In the genomic region with DNA sequence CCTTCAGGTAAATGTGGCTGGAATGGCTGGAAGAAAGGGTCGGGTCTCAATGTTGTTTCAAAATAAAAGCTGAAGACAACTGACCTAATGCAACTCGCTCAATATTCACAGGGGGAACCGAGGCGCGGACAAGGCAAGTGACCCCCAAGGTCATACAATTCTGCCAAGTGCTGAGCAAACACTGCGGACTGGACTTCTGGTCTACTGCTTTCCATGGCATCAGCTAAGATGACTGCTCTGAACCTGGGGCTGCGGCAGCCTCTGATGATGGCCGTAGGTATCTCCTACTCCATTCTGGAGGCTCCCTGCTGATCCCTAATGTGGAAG, we compare ENCODE assay signal across 23 cellular contexts. TPM values are rescaled to one million over a fixed set of nuclear protein-coding genes. Genes with fewer than 3 reads are reported as not detected.
DNase-seq lines count a peak whose midpoint lies in the region; ATAC-seq, FAIRE-seq and TF ChIP-seq lines count a peak whose summit lies in the region.
"Had no signal": no experiment of that assay in that cellular context is flagged by ENCODE, and none has a peak within 500 bp of the region (broad histone marks: within the 10 kb centered on the region; RNA-seq: fewer than 3 reads in every experiment).

No MANE protein-coding gene starts in this region.

- no peak overlapping the region for H4K5ac ChIP-seq in H1 (ENCODE audit: insufficient read length, low read depth, low read length)

- H3K27me3 Mint-ChIP-seq in activated CD8-positive, alpha-beta memory T cell treated with anti-CD3 and anti-CD28 coated beads, Interleukin-2, amount 10 ng/mL, durations not matched to agents 7 days and 5 days = no peaks in the 10 kb centered on the region
- peaks cover 13% of the 10 kb centered on the region for H3K27me3 Mint-ChIP-seq in GM23338 (ENCODE audit: insufficient read depth, low read depth, poor library complexity)
- H3K27me3 Mint-ChIP-seq: CD8-positive, alpha-beta memory T cell had no signal

- no peak overlapping the region for H3K9ac ChIP-seq in H1 (replicated peaks in 1 of 4; ENCODE audit: extremely low read depth in 1 of 4, low read depth in 3 of 4, low read length in 3 of 4)
- H3K9ac ChIP-seq: BLaER1 treated with 17β-estradiol and CSF1 and Interleukin-3, amounts not matched to agents 10 nM and 100 nM had no signal

- peaks cover 18% of the 10 kb centered on the region for H3K4me1 Mint-ChIP-seq in activated CD8-positive, alpha-beta memory T cell treated with anti-CD3 and anti-CD28 coated beads, Interleukin-2, amount 10 ng/mL, durations not matched to agents 7 days and 5 days
- H3K4me1 Mint-ChIP-seq in GM23338 = peaks cover 11% of the 10 kb centered on the region

- H3K79me2 ChIP-seq in H1 (ENCODE audit: control insufficient read depth in 1 of 2, insufficient read depth in 2 of 2, low read length in 2 of 2) (no peaks in the 10 kb centered on the region), GM23338 (replicated peaks; ENCODE audit: insufficient read depth) (no peaks in the 10 kb centered on the region)

- TF ChIP-seq EP300 in H1 (IDR thresholded peaks at IDR 0.05; ENCODE audit: borderline replicate concordance in 1 of 2, low read depth in 2 of 2, low read length in 2 of 2) (no peak), upper lobe of left lung (IDR thresholded peaks at IDR 0.05) (no peak)

- no peak overlapping the region for H2BK5ac ChIP-seq in H1 (ENCODE audit: low read depth, low read length)

- H4K91ac ChIP-seq in H1 (replicated peaks; ENCODE audit: insufficient read length, low read length) = no peak overlapping the region

- H2BK20ac ChIP-seq in H1 (ENCODE audit: low read length) = no peak overlapping the region

- H4K20me1 ChIP-seq in H1 (replicated peaks in 1 of 2; ENCODE audit: control insufficient read depth in 1 of 2, insufficient read depth in 2 of 2, low read length in 2 of 2) (no peaks in the 10 kb centered on the region), GM23338 (replicated peaks; ENCODE audit: insufficient read depth) (no peaks in the 10 kb centered on the region)

- H2AFZ ChIP-seq in H1 (ENCODE audit: low read length) (no peak overlapping the region), GM23338 (no peak overlapping the region)

- H4K8ac ChIP-seq in H1 (ENCODE audit: extremely low read depth, insufficient read depth, low read length) = no peak overlapping the region

- no peak overlapping the region for H3K4me3 Mint-ChIP-seq in activated CD8-positive, alpha-beta memory T cell treated with anti-CD3 and anti-CD28 coated beads, Interleukin-2, amount 10 ng/mL, durations not matched to agents 7 days and 5 days
- no peak overlapping the region for H3K4me3 Mint-ChIP-seq in GM23338
- H3K4me3 Mint-ChIP-seq: CD8-positive, alpha-beta memory T cell; HFFc6 had no signal

- no peaks in the 10 kb centered on the region for H3K27me3 ChIP-seq in H1 (replicated peaks in 1 of 4; ENCODE audit: control insufficient read depth in 3 of 4, extremely low read depth in 1 of 4, insufficient read depth in 3 of 4, low read length in 3 of 4)
- H3K27me3 ChIP-seq in neutrophil = no peaks in the 10 kb centered on the region
- H3K27me3 ChIP-seq in upper lobe of left lung = no peaks in the 10 kb centered on the region
- no peaks in the 10 kb centered on the region for H3K27me3 ChIP-seq in GM23338 (ENCODE audit: insufficient read depth)
- H3K27me3 ChIP-seq: BLaER1 treated with 17β-estradiol and CSF1 and Interleukin-3, amounts not matched to agents 10 nM and 100 nM; SJSA1 had no signal

- no peaks in the 10 kb centered on the region for H3K36me3 Mint-ChIP-seq in activated CD8-positive, alpha-beta memory T cell treated with anti-CD3 and anti-CD28 coated beads, Interleukin-2, amount 10 ng/mL, durations not matched to agents 7 days and 5 days
- H3K36me3 Mint-ChIP-seq in GM23338 (ENCODE audit: low read depth) = peaks cover 5% of the 10 kb centered on the region; the same call in 1 of the 3 replicates

- TF ChIP-seq CTCF in H1 (IDR thresholded peaks at IDR 0.05; ENCODE audit: control extremely low read depth in 1 of 3, insufficient read depth in 1 of 3, low read depth in 1 of 3, low read length in 3 of 3) (no peak), neutrophil (IDR thresholded peaks at IDR 0.05) (no peak), upper lobe of left lung (IDR thresholded peaks at IDR 0.05) (no peak), GM23338 (conservative IDR thresholded peaks at IDR 0.05; ENCODE audit: low read depth in 2 of 2) (no peak)

- H3K36me3 ChIP-seq in H1 (ENCODE audit: control insufficient read depth in 2 of 4, insufficient read depth in 4 of 4, low read length in 3 of 4) (no peaks in the 10 kb centered on the region), neutrophil (peaks cover 15% of the 10 kb centered on the region), upper lobe of left lung (peaks cover 0 to 2% (median 0%) of the 10 kb centered on the region in 4 donors), GM23338 (ENCODE audit: insufficient read depth) (no peaks in the 10 kb centered on the region)
- H3K36me3 ChIP-seq: SJSA1 had no signal

- H3K9me3 Mint-ChIP-seq in activated CD8-positive, alpha-beta memory T cell treated with anti-CD3 and anti-CD28 coated beads, Interleukin-2, amount 10 ng/mL, durations not matched to agents 7 days and 5 days (ENCODE audit: low read depth) = no peaks in the 10 kb centered on the region
- no peaks in the 10 kb centered on the region for H3K9me3 Mint-ChIP-seq in GM23338
- H3K9me3 Mint-ChIP-seq: CD8-positive, alpha-beta memory T cell; HFFc6 had no signal

- no peak overlapping the region for H3K56ac ChIP-seq in H1 (replicated peaks; ENCODE audit: insufficient read length, low read depth, low read length)

- CTCF ChIA-PET in activated CD8-positive, alpha-beta memory T cell treated with anti-CD3 and anti-CD28 coated beads, Interleukin-2, amount 10 ng/mL, durations not matched to agents 7 days and 5 days (lab: Charles Lee) = interaction anchor here (1.0 to 1.3 kb wide), 3 partner anchors 9 to 31 kb away, joined by 3 to 6 read pairs (median 3); no protein-coding TSS in a partner anchor
- CTCF ChIA-PET in H1 (lab: Charles Lee; ENCODE audit: partially characterized antibody) = interaction anchor here (0.8 to 6.6 kb wide), 8 partner anchors 9 to 61 kb away, joined by 3 to 61 read pairs (median 6); a partner anchor contains a TSS

- H3K14ac ChIP-seq in H1 (ENCODE audit: insufficient read length) = no peak overlapping the region

- H3K4me3 ChIP-seq in H1 (ENCODE audit: extremely low read depth in 1 of 4, insufficient read depth in 2 of 4, low read depth in 3 of 4, low read length in 4 of 4) (no peak overlapping the region), neutrophil (ENCODE audit: low read depth in 1 of 2, low read length in 1 of 2) (no peak overlapping the region), upper lobe of left lung (no peak overlapping the region), GM23338 (no peak overlapping the region)
- H3K4me3 ChIP-seq: BLaER1 treated with 17β-estradiol and CSF1 and Interleukin-3, amounts not matched to agents 10 nM and 100 nM; SJSA1 had no signal

- POLR2A ChIA-PET in H1 (lab: Charles Lee; ENCODE audit: partially characterized antibody) = interaction anchor here (0.6 to 1.3 kb wide), 3 partner anchors 11 to 293 kb away, joined by 3 to 5 read pairs (median 4); no protein-coding TSS in a partner anchor

- no peak overlapping the region for H2BK12ac ChIP-seq in H1 (ENCODE audit: low read depth, low read length)

- TF ChIP-seq POLR2A in H1 (IDR thresholded peaks at IDR 0.05; ENCODE audit: control extremely low read depth in 1 of 2, low read depth in 2 of 2, low read length in 2 of 2) (no peak), upper lobe of left lung (IDR thresholded peaks at IDR 0.05) (no peak)

- no peaks in the 10 kb centered on the region for H3K79me1 ChIP-seq in H1 (ENCODE audit: low read depth, low read length)

- H3K27ac Mint-ChIP-seq in activated CD8-positive, alpha-beta memory T cell treated with anti-CD3 and anti-CD28 coated beads, Interleukin-2, amount 10 ng/mL, durations not matched to agents 7 days and 5 days = no peak overlapping the region
- no peak overlapping the region for H3K27ac Mint-ChIP-seq in GM23338

- ATAC-seq in activated CD8-positive, alpha-beta memory T cell treated with anti-CD3 and anti-CD28 coated beads, Interleukin-2, amount 10 ng/mL, durations not matched to agents 7 days and 5 days = no peak
- ATAC-seq in upper lobe of left lung (ENCODE audit: low FRiP score in 2 of 2) (no peak), GM23338 (no peak)

- no peaks in the 10 kb centered on the region; the same call in 1 of the 2 replicates for H3K23me2 ChIP-seq in H1 (ENCODE audit: low read depth, low read length)

- DNase-seq in activated CD8-positive, alpha-beta memory T cell treated with anti-CD3 and anti-CD28 coated beads, Interleukin-2, amount 50 U/mL, for 48 hours = peak; percentile 17
- DNase-seq in activated CD8-positive, alpha-beta memory T cell treated with anti-CD3 and anti-CD28 coated beads, Interleukin-2, amount 10 ng/mL, durations not matched to agents 7 days and 5 days = no peak
- DNase-seq in H1 (ENCODE audit: low read depth in 1 of 2, low spot score in 2 of 2) (no peak), upper lobe of left lung (no peak), GM23338 (ENCODE audit: low spot score) (no peak), NCI-H345 treated with DMSO at 0.1 percent for 48 hours (lab: John Stamatoyannopoulos, UW; ENCODE audit: unreplicated experiment) (no peak)
- DNase-seq in effector CD4-positive, alpha-beta T cell = no peak
- DNase-seq: 8988T; CD8-positive, alpha-beta memory T cell; GDM1; HFFc6; KBM-7; NCI-H1436 treated with DMSO at 0.1 percent for 48 hours; NCI-H2171; NCI-H526; OCI-M1 had no signal

- H3K4ac ChIP-seq in H1 (replicated peaks; ENCODE audit: insufficient read length, low read depth, low read length) = no peak overlapping the region

- no peak overlapping the region for H3K23ac ChIP-seq in H1 (ENCODE audit: insufficient read length)

- TF ChIP-seq RAD21 in H1 (IDR thresholded peaks at IDR 0.05 in 1 of 2, conservative IDR thresholded peaks at IDR 0.05 in 1 of 2; ENCODE audit: low read depth in 2 of 2, low read length in 2 of 2) = no peak

- no peak overlapping the region for H3K18ac ChIP-seq in H1 (ENCODE audit: extremely low read depth, low read length)

- H3K4me1 ChIP-seq in H1 (replicated peaks in 1 of 4; ENCODE audit: control insufficient read depth in 3 of 4, insufficient read depth in 4 of 4, low read length in 3 of 4) (peaks cover 0 to 5% (median under 1%) of the 10 kb centered on the region in 4 experiments; a peak in 3 of 7 replicates), neutrophil (ENCODE audit: control insufficient read depth in 1 of 2, insufficient read depth in 1 of 2, low read depth in 1 of 2, low read length in 1 of 2) (peaks cover 50 to 54% of the 10 kb centered on the region in 2 experiments), upper lobe of left lung (peaks cover 39 to 46% (median 45%) of the 10 kb centered on the region in 4 donors), GM23338 (ENCODE audit: insufficient read depth) (no peaks in the 10 kb centered on the region)
- H3K4me1 ChIP-seq: SJSA1 had no signal

- 85% methylated on average over 8 of the region's 8 CpGs; no CpG with 5 or more reads in 1 of the 2 experiments for WGBS in H1 (ENCODE audit: extremely low coverage in 1 of 2, insufficient coverage in 1 of 2, insufficient read length in 1 of 2, insufficient replicate concordance in 2 of 2, low coverage in 1 of 2, low lambda C conversion rate in 2 of 2, missing lambda C conversion rate in 1 of 2), 2 experiments
- 85 to 88% methylated on average over 5 to 8 of the region's 8 CpGs for WGBS in upper lobe of left lung, 2 donors

- no peaks in the 10 kb centered on the region for H3K9me2 ChIP-seq in GM23338 (ENCODE audit: insufficient read depth)

- no peak for FAIRE-seq in H1 (lab: Jason Lieb, UNC)
- FAIRE-seq: D721Med, GM19239, RCC 7860 had no signal

- no peak overlapping the region for H2AK5ac ChIP-seq in H1 (ENCODE audit: low read depth, low read length)

- H2BK120ac ChIP-seq in H1 (replicated peaks; ENCODE audit: low read depth, low read length) = no peak overlapping the region

- H3K4me2 ChIP-seq in H1 (ENCODE audit: insufficient read depth in 1 of 2, low read depth in 2 of 2, low read length in 2 of 2) = no peak overlapping the region
- no peak overlapping the region for H3K4me2 ChIP-seq in GM23338

- H3F3A ChIP-seq in GM23338 (replicated peaks; ENCODE audit: low read depth) = 0 out of 2 replicates have a peak, but pooled peaks cover 3% of the 10 kb centered on the region

- H3K9me3 ChIP-seq in H1 (ENCODE audit: insufficient read depth in 2 of 2, low read depth in 1 of 2, low read length in 1 of 2) = no peaks in the 10 kb centered on the region
- no peaks in the 10 kb centered on the region for H3K9me3 ChIP-seq in neutrophil
- no peaks in the 10 kb centered on the region for H3K9me3 ChIP-seq in upper lobe of left lung
- H3K9me3 ChIP-seq: BLaER1 treated with 17β-estradiol and CSF1 and Interleukin-3, amounts not matched to agents 10 nM and 100 nM; SJSA1 had no signal

- H2BK15ac ChIP-seq in H1 (ENCODE audit: low read length) = 0 out of 2 replicates have a peak overlapping the region, but pooled peaks have one; percentile 61

- H3K27ac ChIP-seq in H1 (ENCODE audit: low read depth, low read length) (no peak overlapping the region), neutrophil (peak overlapping the region; percentile 92), upper lobe of left lung (peak overlapping the region; percentile 64 to 85 (median 72)), GM23338 (ENCODE audit: low read depth) (no peak overlapping the region)
- H3K27ac ChIP-seq: SJSA1 had no signal

RNA-seq across cellular contexts. Expression of a gene that starts 21.9 kb away (rescaled TPM):
- total RNA-seq in activated CD8-positive, alpha-beta memory T cell treated with anti-CD3 and anti-CD28 coated beads, Interleukin-2, amount 10 ng/mL, durations not matched to agents 7 days and 5 days = not detected
- total RNA-seq in H1 (2021; fragmentation: NEBNext Ultra II Directional; extraction: Animal tissue kit (Norgen Biotek cat#: 25700)) = 3.6 and 4.2 TPM in 2 replicates
- polyA plus RNA-seq in H1 (2011; rRNA removed) (3.6 and 6.8 TPM in 2 replicates), GM23338 (2016; fragmentation: Nextera tagmentation; extraction: Ambion mirVana) (7.6 and 9.4 TPM in 2 replicates)
- polyA plus RNA-seq in H1 (2011; cell fraction: cytosol; rRNA removed) = 7.0 TPM
- 7.7 TPM for polyA plus RNA-seq in H1 (2011; cell fraction: nucleus; rRNA removed)
- polyA plus RNA-seq in H1 (2012, experiment 1 of 2) = 2.7 to 4.3 TPM (median 3.7 TPM) in 4 replicates
- 3.3 TPM for polyA plus RNA-seq in H1 (2012, experiment 2 of 2)
- polyA plus RNA-seq in H1 (2013, experiment 1 of 2) = 16.2 TPM
- polyA plus RNA-seq in H1 (2013, experiment 2 of 2) = 16.6 TPM
- polyA minus RNA-seq in H1 (2011; rRNA and poly(A)+ RNA removed) = 1.8 and 3.5 TPM in 2 replicates
- polyA minus RNA-seq in H1 (2011; cell fraction: cytosol; rRNA and poly(A)+ RNA removed) = not detected
- polyA minus RNA-seq in H1 (2011; cell fraction: nucleus; rRNA and poly(A)+ RNA removed) = 1.7 TPM
- 100 to 1,000 TPM in 1 of 6 donors, 10 to 100 TPM in 4, 1 to 10 TPM in 1; 7.3 to 102 (median 45.5) TPM for total RNA-seq in upper lobe of left lung
- 4.9 and 8.2 TPM in 2 replicates for total RNA-seq in GM23338 (2014; rRNA removed; shearing (Covaris generic))
- total RNA-seq: CD8-positive, alpha-beta memory T cell; H4; HFFc6; SJSA1 had no signal
- polyA plus RNA-seq: CD8-positive, alpha-beta memory T cell had no signal

Comparison
In these comparisons a context has a peak if more than half of its experiments do, and no peak if none do; other contexts are left out.
1. H3K27ac ChIP-seq: peak in neutrophil (single experiment) and upper lobe of left lung (4 of 4); none in H1 (single experiment) and GM23338 (single experiment).